In genomic region chr10:53490553-53490952, GRCh38 we compare ENCODE assay signal across 24 cellular contexts.
DNase-seq lines count a peak whose midpoint lies in the region; ATAC-seq and TF ChIP-seq lines count a peak whose summit lies in the region.
"Had no signal": no experiment of that assay in that cellular context is flagged by ENCODE, and none has a peak within 500 bp of the region (broad histone marks: within the 10 kb centered on the region; RNA-seq: fewer than 3 reads in every experiment).

No MANE protein-coding gene starts in this region.

- no peak overlapping the region for H3K14ac ChIP-seq in IMR-90 (replicated peaks; ENCODE audit: low read depth, low read length)

- H3K9me3 ChIP-seq in HUES48 (ENCODE audit: control insufficient read depth, insufficient read depth, low read length) (peaks cover 21% of the 10 kb centered on the region), IMR-90 (ENCODE audit: control insufficient read depth, insufficient read depth, low read length) (no peaks in the 10 kb centered on the region; the same call in 1 of the 2 replicates), endodermal cell (ENCODE audit: control insufficient read depth, low read length) (peaks cover 55% of the 10 kb centered on the region), upper lobe of left lung (peaks cover 0 to 3% (median 0%) of the 10 kb centered on the region in 4 donors)
- H3K9me3 ChIP-seq: A549, BE2C had no signal

- H4K5ac ChIP-seq in IMR-90 (ENCODE audit: low read depth, low read length): no peak overlapping the region
- H4K5ac ChIP-seq in mesendoderm (ENCODE audit: low read length): no peak overlapping the region

- CTCF ChIA-PET in IMR-90 (lab: Yijun Ruan, JAX): no interaction called here

- in situ Hi-C loops in IMR-90 (cut with MboI; ENCODE audit: low sequenced_read_pairs): no loop called here

- no peak overlapping the region for H2AK9ac ChIP-seq in IMR-90 (replicated peaks; ENCODE audit: low read depth, low read length, poor library complexity)

- BruUV-seq in IMR-90 (replicated peaks; lab: Mats Ljungman, UMichigan): no TSS peak

- H2BK120ac ChIP-seq in IMR-90 (ENCODE audit: low read depth, low read length) (no peak overlapping the region), mesendoderm (ENCODE audit: low read depth, low read length) (no peak overlapping the region)

- ATAC-seq in IMR-90 (ENCODE audit: low read depth) (no peak), upper lobe of left lung (ENCODE audit: low FRiP score in 2 of 2) (no peak)
- ATAC-seq: A549, GM12878, HCT116 had no signal

- no peaks in the 10 kb centered on the region for H3K9me1 ChIP-seq in IMR-90 (ENCODE audit: insufficient read depth, low read length)

- H2AK5ac ChIP-seq in IMR-90 (ENCODE audit: low read depth, low read length) (no peak overlapping the region), mesendoderm (ENCODE audit: low read length) (no peak overlapping the region)

- H2AFZ ChIP-seq in IMR-90 (replicated peaks; ENCODE audit: low read length, poor library complexity): no peak overlapping the region

- H2BK15ac ChIP-seq in IMR-90 (ENCODE audit: low read depth, low read length) (no peak overlapping the region), mesendoderm (replicated peaks; ENCODE audit: low read depth) (no peak overlapping the region)

- H2BK5ac ChIP-seq in IMR-90 (ENCODE audit: low read depth, low read length, poor library complexity, severe bottlenecking) (no peak overlapping the region), mesendoderm (ENCODE audit: low read length) (no peak overlapping the region)

- TF ChIP-seq POLR2A in IMR-90 (IDR thresholded peaks at IDR 0.05; ENCODE audit: low read depth, low read length) (no peak), upper lobe of left lung (IDR thresholded peaks at IDR 0.05) (no peak)

- no CpG with 5 or more reads among the region's 1 CpG for WGBS in IMR-90 (ENCODE audit: extremely low coverage in 2 of 2, insufficient read length in 1 of 2), 2 experiments
- WGBS in endodermal cell (ENCODE audit: insufficient coverage in 1 of 2, insufficient read length in 1 of 2), 2 experiments: 94 to 100% methylated on average over 1 of the region's 1 CpG
- no CpG with 5 or more reads among the region's 1 CpG for WGBS in mesendoderm (ENCODE audit: extremely low coverage, insufficient coverage, low lambda C conversion rate)
- 91 to 95% methylated on average over 1 of the region's 1 CpG for WGBS in upper lobe of left lung, 2 donors

- TF ChIP-seq EP300 in upper lobe of left lung (IDR thresholded peaks at IDR 0.05): no peak

- H3K27ac ChIP-seq in HUES48 (ENCODE audit: low read depth, low read length) (peak overlapping the region; percentile 71), IMR-90 (ENCODE audit: insufficient read depth, low read length) (no peak overlapping the region), endodermal cell (ENCODE audit: low read depth, low read length) (no peak overlapping the region), mesendoderm (ENCODE audit: low read depth, low read length) (peak overlapping the region; percentile 57), upper lobe of left lung (no peak overlapping the region)
- H3K27ac ChIP-seq: A549; BLaER1 treated with 17β-estradiol and CSF1 and Interleukin-3, amounts not matched to agents 10 nM and 100 nM had no signal

- TF ChIP-seq CTCF in IMR-90 (conservative IDR thresholded peaks at IDR 0.05; ENCODE audit: low read depth, low read length): no peak
- no peak for TF ChIP-seq CTCF in endodermal cell (conservative IDR thresholded peaks at IDR 0.05)
- no peak for TF ChIP-seq CTCF in upper lobe of left lung (IDR thresholded peaks at IDR 0.05)

- no peak for DNase-seq in IMR-90
- DNase-seq in endodermal cell: no peak
- DNase-seq in mesendoderm: no peak
- DNase-seq in upper lobe of left lung: no peak
- DNase-seq in activated naive CD8-positive, alpha-beta T cell treated with anti-CD3 and anti-CD28 coated beads for 36 hours: no peak
- DNase-seq in stimulated activated naive CD4-positive, alpha-beta T cell (lab: John Stamatoyannopoulos, UW): no peak
- DNase-seq: 8988T; ACHN; AML-193; BE2C; CD4-positive, alpha-beta T cell; CD8-positive, alpha-beta memory T cell; DMS 273 treated with DMSO at 0.1 percent for 48 hours; DMS79; EL; GDM1; GOT3; H9 had no signal

- H3K27me3 Mint-ChIP-seq in endodermal cell (ENCODE audit: insufficient read depth): no peaks in the 10 kb centered on the region
- no peaks in the 10 kb centered on the region for H3K27me3 Mint-ChIP-seq in activated naive CD8-positive, alpha-beta T cell treated with anti-CD3 and anti-CD28 coated beads for 36 hours
- H3K27me3 Mint-ChIP-seq: CD4-positive, alpha-beta T cell; CD8-positive, alpha-beta memory T cell had no signal

- no peak overlapping the region for H3K56ac ChIP-seq in IMR-90 (ENCODE audit: extremely low read depth, insufficient read depth, low read length)
- no peak overlapping the region for H3K56ac ChIP-seq in mesendoderm (ENCODE audit: low read length)

- H3K4me1 Mint-ChIP-seq in endodermal cell: peaks cover 12% of the 10 kb centered on the region
- H3K4me1 Mint-ChIP-seq in activated naive CD8-positive, alpha-beta T cell treated with anti-CD3 and anti-CD28 coated beads for 36 hours: no peaks in the 10 kb centered on the region
- H3K4me1 Mint-ChIP-seq: CD14-positive monocyte; CD8-positive, alpha-beta memory T cell had no signal

- no peak overlapping the region for H3K9ac ChIP-seq in HUES48 (ENCODE audit: low read depth, low read length)
- no peak overlapping the region for H3K9ac ChIP-seq in IMR-90 (ENCODE audit: low read depth, low read length)
- H3K9ac ChIP-seq in endodermal cell (ENCODE audit: extremely low read depth, low read length, poor library complexity, severe bottlenecking): peak overlapping the region; percentile 22
- H3K9ac ChIP-seq in mesendoderm (ENCODE audit: low read length): no peak overlapping the region
- H3K9ac ChIP-seq: BLaER1 treated with 17β-estradiol and CSF1 and Interleukin-3, amounts not matched to agents 10 nM and 100 nM had no signal

- peak overlapping the region; percentile 87 for H3K27ac Mint-ChIP-seq in endodermal cell
- no peak overlapping the region for H3K27ac Mint-ChIP-seq in activated naive CD8-positive, alpha-beta T cell treated with anti-CD3 and anti-CD28 coated beads for 36 hours
- H3K27ac Mint-ChIP-seq: CD14-positive monocyte; CD4-positive, alpha-beta T cell; CD8-positive, alpha-beta memory T cell had no signal

- H3K36me3 ChIP-seq in HUES48 (ENCODE audit: control insufficient read depth, insufficient read depth, low read length) (peaks cover 16% of the 10 kb centered on the region), IMR-90 (ENCODE audit: control insufficient read depth, insufficient read depth, low read length) (no peaks in the 10 kb centered on the region), endodermal cell (ENCODE audit: control insufficient read depth, insufficient read depth, low read length) (peaks cover 10% of the 10 kb centered on the region), mesendoderm (ENCODE audit: control insufficient read depth, insufficient read depth, low read length) (no peaks in the 10 kb centered on the region), upper lobe of left lung (no peaks in the 10 kb centered on the region)
- H3K36me3 ChIP-seq: BE2C; BLaER1 treated with 17β-estradiol and CSF1 and Interleukin-3, amounts not matched to agents 10 nM and 100 nM had no signal

- H3K9me3 Mint-ChIP-seq in endodermal cell: peaks cover 58% of the 10 kb centered on the region
- peaks cover 15% of the 10 kb centered on the region for H3K9me3 Mint-ChIP-seq in activated naive CD8-positive, alpha-beta T cell treated with anti-CD3 and anti-CD28 coated beads for 36 hours

- H3K79me1 ChIP-seq in IMR-90 (ENCODE audit: low read depth in 1 of 2, low read length in 2 of 2) (no peaks in the 10 kb centered on the region), mesendoderm (ENCODE audit: low read length) (no peaks in the 10 kb centered on the region)

- H2BK20ac ChIP-seq in IMR-90 (ENCODE audit: low read depth, low read length): no peak overlapping the region

- no peak overlapping the region for H3K4ac ChIP-seq in IMR-90 (ENCODE audit: low read depth, low read length)
- no peak overlapping the region for H3K4ac ChIP-seq in mesendoderm (ENCODE audit: low read depth, low read length)

- no peak for TF ChIP-seq RAD21 in IMR-90 (IDR thresholded peaks at IDR 0.05; ENCODE audit: low read length)

- H3K27me3 ChIP-seq in HUES48 (ENCODE audit: control insufficient read depth, insufficient read depth, low read length) (no peaks in the 10 kb centered on the region), IMR-90 (ENCODE audit: control insufficient read depth, insufficient read depth, low read length) (no peaks in the 10 kb centered on the region), endodermal cell (ENCODE audit: control insufficient read depth, insufficient read depth, low read length, poor library complexity, severe bottlenecking) (no peaks in the 10 kb centered on the region), mesendoderm (ENCODE audit: insufficient read depth, low read length, poor library complexity) (no peaks in the 10 kb centered on the region), upper lobe of left lung (no peaks in the 10 kb centered on the region)
- H3K27me3 ChIP-seq: BE2C; BLaER1 treated with 17β-estradiol and CSF1 and Interleukin-3, amounts not matched to agents 10 nM and 100 nM had no signal

- peaks cover 37% of the 10 kb centered on the region for H3K36me3 Mint-ChIP-seq in endodermal cell (ENCODE audit: low read depth)
- H3K36me3 Mint-ChIP-seq in activated naive CD8-positive, alpha-beta T cell treated with anti-CD3 and anti-CD28 coated beads for 36 hours: no peaks in the 10 kb centered on the region
- H3K36me3 Mint-ChIP-seq: CD14-positive monocyte; CD8-positive, alpha-beta memory T cell had no signal

- no peak overlapping the region for H4K8ac ChIP-seq in IMR-90 (ENCODE audit: low read depth in 2 of 2, low read length in 2 of 2)
- no peak overlapping the region for H4K8ac ChIP-seq in mesendoderm (ENCODE audit: low read depth, low read length)

- no peak overlapping the region for H3K23ac ChIP-seq in IMR-90 (ENCODE audit: low read depth, low read length)
- H3K23ac ChIP-seq in mesendoderm (ENCODE audit: low read length): no peak overlapping the region

- no peaks in the 10 kb centered on the region for H4K20me1 ChIP-seq in IMR-90 (ENCODE audit: insufficient read depth, low read length)
- H4K20me1 ChIP-seq: BLaER1 treated with 17β-estradiol and CSF1 and Interleukin-3, amounts not matched to agents 10 nM and 100 nM had no signal

- H3K4me2 ChIP-seq in IMR-90 (ENCODE audit: low read depth, low read length) (no peak overlapping the region), mesendoderm (ENCODE audit: low read length) (no peak overlapping the region)
- H3K4me2 ChIP-seq: A549; BLaER1 treated with 17β-estradiol and CSF1 and Interleukin-3, amounts not matched to agents 10 nM and 100 nM had no signal

- no peak overlapping the region for H4K91ac ChIP-seq in IMR-90 (ENCODE audit: insufficient read depth, low read depth, low read length)

- no peaks in the 10 kb centered on the region for H3K79me2 ChIP-seq in mesendoderm (ENCODE audit: control insufficient read depth, insufficient read depth, low read length)

- intact Hi-C loops in IMR-90 (cut with micrococcal nuclease): no loop called here

- H3K4me1 ChIP-seq in HUES48 (ENCODE audit: control insufficient read depth, insufficient read depth, low read length) (peaks cover 18% of the 10 kb centered on the region), IMR-90 (ENCODE audit: control insufficient read depth, insufficient read depth, low read length) (no peaks in the 10 kb centered on the region), endodermal cell (ENCODE audit: control insufficient read depth, insufficient read depth, low read length) (peaks cover 9% of the 10 kb centered on the region), mesendoderm (ENCODE audit: control insufficient read depth, low read depth, low read length) (no peaks in the 10 kb centered on the region), upper lobe of left lung (no peaks in the 10 kb centered on the region)
- H3K4me1 ChIP-seq: A549; BLaER1 treated with 17β-estradiol and CSF1 and Interleukin-3, amounts not matched to agents 10 nM and 100 nM had no signal

- no peak overlapping the region for H3K18ac ChIP-seq in IMR-90 (ENCODE audit: low read depth, low read length)
- H3K18ac ChIP-seq in mesendoderm (ENCODE audit: low read length): no peak overlapping the region

- POLR2A ChIA-PET in IMR-90 (lab: Charles Lee; ENCODE audit: unreplicated experiment): no interaction called here

- no peak overlapping the region for H3K4me3 ChIP-seq in HUES48 (ENCODE audit: low read depth, low read length)
- no peak overlapping the region for H3K4me3 ChIP-seq in IMR-90 (ENCODE audit: insufficient read depth, low read depth, low read length)
- peak overlapping the region; percentile 11 for H3K4me3 ChIP-seq in endodermal cell (ENCODE audit: low read length)
- H3K4me3 ChIP-seq in mesendoderm (ENCODE audit: low read length): no peak overlapping the region
- no peak overlapping the region for H3K4me3 ChIP-seq in upper lobe of left lung
- H3K4me3 ChIP-seq: A549; BLaER1 treated with 17β-estradiol and CSF1 and Interleukin-3, amounts not matched to agents 10 nM and 100 nM; GM12878 had no signal

- no peak overlapping the region for H3K4me3 Mint-ChIP-seq in endodermal cell
- no peak overlapping the region for H3K4me3 Mint-ChIP-seq in activated naive CD8-positive, alpha-beta T cell treated with anti-CD3 and anti-CD28 coated beads for 36 hours
- H3K4me3 Mint-ChIP-seq: CD14-positive monocyte; CD4-positive, alpha-beta T cell; CD8-positive, alpha-beta memory T cell; H9 had no signal

- dilution Hi-C loops in IMR-90 (cut with HindIII; ENCODE audit: low sequenced_read_pairs, unreplicated experiment): no loop called here

Comparison
In these comparisons a context has a peak if more than half of its experiments do, and no peak if none do; other contexts are left out.
1. H3K27ac ChIP-seq: peak in HUES48 (single experiment) and mesendoderm (single experiment); none in IMR-90 (single experiment), endodermal cell (single experiment) and upper lobe of left lung (0 of 4).